ENCODE assay signal across 10 cellular contexts in the genomic region with DNA sequence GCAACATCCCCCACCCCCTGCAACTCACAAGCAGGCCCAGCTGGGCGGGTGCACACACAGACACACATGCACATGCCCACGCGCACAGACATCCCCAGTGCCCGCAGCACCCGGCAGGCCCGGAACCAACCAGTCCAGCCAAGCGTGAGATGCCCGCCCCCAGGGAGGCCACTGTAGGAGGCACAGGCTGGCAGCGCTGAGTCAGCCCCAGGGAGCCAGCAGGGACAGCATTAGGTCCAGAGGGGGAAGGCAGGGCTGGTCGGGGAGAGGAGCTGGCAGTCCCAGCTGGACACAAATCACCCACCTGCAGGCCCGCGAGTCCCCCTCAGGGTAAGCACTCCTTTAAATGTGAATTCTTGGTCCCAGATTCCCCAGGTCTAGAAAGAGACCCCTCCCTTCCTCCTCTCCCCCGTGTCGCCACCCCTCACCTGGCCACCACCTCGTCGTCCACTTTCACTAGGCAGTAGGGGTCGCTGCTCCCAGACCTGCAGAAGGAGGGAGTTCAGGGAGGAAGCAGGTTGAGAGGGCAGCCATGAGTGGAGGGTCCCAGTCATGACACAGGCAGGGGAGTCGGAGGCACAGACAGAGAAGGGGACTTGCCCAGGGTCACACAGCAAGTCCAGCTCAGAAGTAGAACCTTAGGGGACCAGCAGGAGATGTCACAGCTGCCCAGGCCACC. TPM values are rescaled to one million over a fixed set of nuclear protein-coding genes. Genes with fewer than 3 reads are reported as not detected.
DNase-seq lines count a peak whose midpoint lies in the region; ATAC-seq and TF ChIP-seq lines count a peak whose summit lies in the region.
"Had no signal": no experiment of that assay in that cellular context is flagged by ENCODE, and none has a peak within 500 bp of the region (broad histone marks: within the 10 kb centered on the region; RNA-seq: fewer than 3 reads in every experiment).

No MANE protein-coding gene starts in this region.

- peak in 3 of 6 experiments; percentile 13 to 31 (median 30) for TF ChIP-seq CTCF in thyroid gland (IDR thresholded peaks at IDR 0.05)

- peak in 2 of 3 experiments; percentile 71 to 79 for DNase-seq in NCI-H1417 (lab: John Stamatoyannopoulos, UW)
- DNase-seq in NCI-H1417 treated with DMSO at 0.1 percent for 48 hours (lab: John Stamatoyannopoulos, UW), result no peak
- peak; percentile 43 for DNase-seq in SK-MEL-5 (ENCODE audit: low read depth, low spot score)
- peak; percentile 25 to 62 for DNase-seq in hippocampal formation (lab: John Stamatoyannopoulos, UW)
- peak; percentile 87 to 88 for DNase-seq in thyroid gland
- DNase-seq in activated CD4-positive, alpha-beta T cell treated with anti-CD3 and anti-CD28 coated beads for 1 hour, result no peak
- no peak for DNase-seq in AG08395 (ENCODE audit: low spot score)
- DNase-seq: T1000 had no signal

- peak in 1 of 2 donors; percentile 15 for TF ChIP-seq POLR2A in thyroid gland (IDR thresholded peaks at IDR 0.05)

- no peaks in the 10 kb centered on the region for H3K27me3 ChIP-seq in thyroid gland

- in situ Hi-C loops in SK-MEL-5 (cut with HindIII; ENCODE audit: low pct_unique_long_range_greater_than_20kb, low sequenced_read_pairs), result no loop called here

- WGBS in thyroid gland, 2 donors, result 38 to 57% methylated on average over 10 of the region's 18 CpGs

- no peaks in the 10 kb centered on the region for H3K9me3 ChIP-seq in thyroid gland

- no peaks in the 10 kb centered on the region for H3K36me3 ChIP-seq in thyroid gland

- intact Hi-C loops in thyroid gland (cut with DNase I), result no loop called here

- peaks cover 22 to 36% of the 10 kb centered on the region in 2 donors for H3K4me1 ChIP-seq in thyroid gland

- no peak for ATAC-seq in GM21360 (IDR thresholded peaks at IDR 0.05; ENCODE audit: unreplicated experiment)

- H3K27ac ChIP-seq in thyroid gland, result peak overlapping the region; percentile 33 to 78 (median 45)

- no peak overlapping the region for H3K4me3 ChIP-seq in thyroid gland (replicated peaks in 1 of 3)
- H3K4me3 ChIP-seq: lung had no signal

RNA-seq across cellular contexts. Expression of gene RASAL1, which starts 5.0 kb away (rescaled TPM):
- 0.74 and 0.85 TPM in 2 replicates for total RNA-seq in SK-MEL-5 (2014; rRNA removed; shearing (Covaris generic))
- polyA plus RNA-seq in SK-MEL-5 (2015; cell fraction: cytosol; rRNA removed), result 1.3 and 2.2 TPM in 2 replicates
- 9.1 and 9.8 TPM in 2 replicates for polyA plus RNA-seq in SK-MEL-5 (2015; cell fraction: nucleus; rRNA removed)
- 10 to 100 TPM; 27.3 to 52.9 (median 45.1) TPM for total RNA-seq in thyroid gland

RNA-seq across cellular contexts. Expression of gene CFAP73, which starts 18.9 kb away (rescaled TPM):
- not detected in 2 replicates for total RNA-seq in SK-MEL-5 (2014; rRNA removed; shearing (Covaris generic))
- not detected in 2 replicates for polyA plus RNA-seq in SK-MEL-5 (2015; cell fraction: cytosol; rRNA removed)
- polyA plus RNA-seq in SK-MEL-5 (2015; cell fraction: nucleus; rRNA removed), result not detected in 2 replicates
- under 1 TPM in 1 of 4 donors, not detected in 3; 0.56 TPM for total RNA-seq in thyroid gland

RNA-seq across cellular contexts. Expression of gene DDX54, which starts 54.7 kb away (rescaled TPM):
- 60.4 and 73.4 TPM in 2 replicates for total RNA-seq in SK-MEL-5 (2014; rRNA removed; shearing (Covaris generic))
- polyA plus RNA-seq in SK-MEL-5 (2015; cell fraction: cytosol; rRNA removed), result 109 and 119 TPM in 2 replicates
- 66.3 and 74.1 TPM in 2 replicates for polyA plus RNA-seq in SK-MEL-5 (2015; cell fraction: nucleus; rRNA removed)
- total RNA-seq in thyroid gland, result 10 to 100 TPM; 59.9 to 79.3 (median 68.8) TPM

RNA-seq across cellular contexts. Expression of gene RITA1, which starts 54.9 kb away (rescaled TPM):
- 38.8 and 39.1 TPM in 2 replicates for total RNA-seq in SK-MEL-5 (2014; rRNA removed; shearing (Covaris generic))
- polyA plus RNA-seq in SK-MEL-5 (2015; cell fraction: cytosol; rRNA removed), result 44.7 and 50.9 TPM in 2 replicates
- 10.3 and 16.5 TPM in 2 replicates for polyA plus RNA-seq in SK-MEL-5 (2015; cell fraction: nucleus; rRNA removed)
- total RNA-seq in thyroid gland, result 10 to 100 TPM; 26.6 to 39.6 (median 32.8) TPM

Comparison
In these comparisons a context has a peak if more than half of its experiments do, and no peak if none do; other contexts are left out.
1. DNase-seq: peak in NCI-H1417 (2 of 3), SK-MEL-5 (single experiment), hippocampal formation (2 of 2) and thyroid gland (2 of 2); none in NCI-H1417 treated with DMSO at 0.1 percent for 48 hours (single experiment), activated CD4-positive, alpha-beta T cell treated with anti-CD3 and anti-CD28 coated beads for 1 hour (single experiment) and AG08395 (single experiment).
2. RNA of gene RASAL1, which starts 5.0 kb away (total RNA-seq): 27.3 to 52.9 TPM in thyroid gland; 0.74 to 0.85 TPM in SK-MEL-5; every median in the first group is over 10 times any median in the second.